23 cellular contexts compared by ENCODE assay signal in genomic region chr1:205049479-205049878, GRCh38. TPM values are rescaled to one million over a fixed set of nuclear protein-coding genes. Genes with fewer than 3 reads are reported as not detected.
DNase-seq lines count a peak whose midpoint lies in the region; ATAC-seq lines count a peak whose summit lies in the region.
"Had no signal": no experiment of that assay in that cellular context is flagged by ENCODE, and none has a peak within 500 bp of the region (broad histone marks: within the 10 kb centered on the region; RNA-seq: fewer than 3 reads in every experiment).

No MANE protein-coding gene starts in this region.

- peak; percentile 94 for DNase-seq in NCI-H446 treated with DMSO at 0.1 percent for 48 hours (lab: John Stamatoyannopoulos, UW)
- DNase-seq in right cardiac atrium = peak in 1 of 3 donors; percentile 64
- peak in 8 of 10 donors; percentile 43 to 92 (median 69) for DNase-seq in posterior cingulate gyrus
- DNase-seq in GM19240 (ENCODE audit: insufficient read length, low spot score) = no peak
- DNase-seq in NCI-H82 (lab: John Stamatoyannopoulos, UW) = no peak
- DNase-seq in activated CD8-positive, alpha-beta memory T cell treated with anti-CD3 and anti-CD28 coated beads for 24 hours = no peak
- DNase-seq: activated CD8-positive, alpha-beta memory T cell treated with anti-CD3 and anti-CD28 coated beads, Interleukin-2, amount 10 ng/mL, durations not matched to agents 7 days and 5 days; activated gamma-delta T cell treated with Interleukin-2 at 50 U/mL for 16 hours; activated naive CD8-positive, alpha-beta T cell treated with anti-CD3 and anti-CD28 coated beads, Interleukin-2, amount 10 ng/mL, durations not matched to agents 7 days and 5 days; activated T-cell treated with anti-CD3 and anti-CD28 coated beads, Interleukin-2, amount 50 U/mL, for 4 hours; DMS79 treated with DMSO at 0.1 percent for 48 hours; esophagus squamous epithelium; foreskin keratinocyte; GDM1; HFFc6; mesendoderm; NCI-H510A; stimulated activated CD4-positive, alpha-beta T cell treated with anti-CD3 and anti-CD28 coated beads, Interleukin-4, amount 100 ng/mL, for 1 hour; T-helper 2 cell had no signal

- WGBS in right cardiac atrium = 62% methylated on average over 6 of the region's 6 CpGs

- no peaks in the 10 kb centered on the region for H3K9me3 ChIP-seq in right cardiac atrium (ENCODE audit: control insufficient read depth, low read length)
- H3K9me3 ChIP-seq: esophagus squamous epithelium had no signal

- intact Hi-C loops in right cardiac atrium (cut with DNase I) (no loop called here), posterior cingulate gyrus (cut with DNase I) (loop anchor here (10.0 kb wide), 1 partner anchor 205 kb away; no protein-coding TSS in a partner anchor)

- ATAC-seq in right cardiac atrium = peak; percentile 50 to 69
- ATAC-seq: activated CD8-positive, alpha-beta memory T cell treated with anti-CD3 and anti-CD28 coated beads, Interleukin-2, amount 10 ng/mL, durations not matched to agents 7 days and 5 days; activated T-cell treated with anti-CD3 and anti-CD28 coated beads, Interleukin-2, amount 50 U/mL, for 4 hours; foreskin keratinocyte had no signal

- H3K27ac ChIP-seq in angular gyrus (ENCODE audit: low read depth, low read length) = peak overlapping the region; percentile 97
- no peak overlapping the region for H3K27ac ChIP-seq in right cardiac atrium (ENCODE audit: low read length)
- H3K27ac ChIP-seq: esophagus squamous epithelium, foreskin keratinocyte, hepatocyte had no signal

- H3K4me3 ChIP-seq in right cardiac atrium (ENCODE audit: low read length) = no peak overlapping the region
- H3K4me3 ChIP-seq: esophagus squamous epithelium, hepatocyte had no signal

- no peaks in the 10 kb centered on the region for H3K4me1 ChIP-seq in right cardiac atrium (ENCODE audit: control insufficient read depth, insufficient read depth, low read length)
- H3K4me1 ChIP-seq: esophagus squamous epithelium, foreskin keratinocyte had no signal

- H3K27me3 ChIP-seq in right cardiac atrium (ENCODE audit: control insufficient read depth, insufficient read depth) = no peaks in the 10 kb centered on the region

RNA-seq across cellular contexts. Expression of gene CNTN2, which starts 6.5 kb away (rescaled TPM):
- total RNA-seq in right cardiac atrium = 1 to 10 TPM in 3 of 4 donors, under 1 TPM in 1; 0.78 to 1.8 (median 1.4) TPM
- 1.4 TPM for polyA plus RNA-seq in right cardiac atrium
- total RNA-seq: activated CD8-positive, alpha-beta memory T cell treated with anti-CD3 and anti-CD28 coated beads, Interleukin-2, amount 10 ng/mL, durations not matched to agents 7 days and 5 days; activated naive CD8-positive, alpha-beta T cell treated with anti-CD3 and anti-CD28 coated beads, Interleukin-2, amount 10 ng/mL, durations not matched to agents 7 days and 5 days; activated T-cell treated with anti-CD3 and anti-CD28 coated beads, Interleukin-2, amount 50 U/mL, for 4 hours; foreskin keratinocyte; HFFc6; HT-29 had no signal
- polyA plus RNA-seq: CD14-positive monocyte, foreskin keratinocyte, hepatocyte had no signal

RNA-seq across cellular contexts. Expression of gene TMEM81, which starts 34.8 kb away (rescaled TPM):
- 1 to 10 TPM; 1.6 to 3.5 (median 2.8) TPM for total RNA-seq in right cardiac atrium
- 2.6 TPM for polyA plus RNA-seq in right cardiac atrium
- polyA plus RNA-seq: hepatocyte had no signal

Comparison
In these comparisons a context has a peak if more than half of its experiments do, and no peak if none do; other contexts are left out.
1. DNase-seq: peak in NCI-H446 treated with DMSO at 0.1 percent for 48 hours (single experiment) and posterior cingulate gyrus (8 of 10); none in GM19240 (single experiment), NCI-H82 (single experiment) and activated CD8-positive, alpha-beta memory T cell treated with anti-CD3 and anti-CD28 coated beads for 24 hours (single experiment).